Comparison of ENCODE assay signal across 8 cellular contexts in the genomic region with DNA sequence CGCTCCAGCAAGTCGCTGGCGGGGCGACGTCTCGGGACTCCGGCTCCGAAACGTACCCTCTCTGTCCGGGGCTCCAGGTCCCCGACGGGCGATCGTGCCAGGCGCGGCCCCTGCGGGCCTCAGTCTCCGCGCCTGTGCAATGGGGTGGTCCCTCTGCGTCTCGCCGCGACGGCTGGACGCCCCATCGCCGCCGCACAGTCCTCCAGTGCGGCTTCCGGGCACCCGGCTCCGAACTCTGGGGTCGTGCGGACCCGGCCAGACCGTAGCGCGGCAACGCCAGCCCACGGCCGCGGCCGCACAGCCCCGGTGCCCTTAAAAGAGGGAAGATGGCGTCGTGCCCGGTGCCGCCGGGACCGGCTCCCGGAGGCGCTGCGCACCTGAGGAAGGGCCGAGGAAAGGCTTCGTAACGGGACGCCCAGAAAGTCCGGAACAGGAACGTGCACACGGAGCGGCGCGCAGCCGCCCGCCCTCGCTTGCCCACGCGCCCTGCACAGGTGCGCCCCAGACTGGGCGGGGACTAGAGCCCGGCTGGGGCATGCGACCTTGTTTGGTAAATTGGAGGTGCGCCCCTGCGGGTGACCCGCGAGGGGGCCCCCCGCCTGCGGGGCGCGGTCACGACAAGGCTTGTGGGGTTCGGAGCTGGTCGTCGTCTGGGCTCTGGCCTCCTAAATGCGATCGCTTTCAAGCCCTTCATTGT. TPM values are rescaled to one million over a fixed set of nuclear protein-coding genes. Genes with fewer than 3 reads are reported as not detected.
DNase-seq lines count a peak whose midpoint lies in the region; ATAC-seq, FAIRE-seq and TF ChIP-seq lines count a peak whose summit lies in the region.

No MANE protein-coding gene starts in this region.

- H3F3A ChIP-seq in SU-DHL-6 (ENCODE audit: insufficient read depth): peaks cover 8% of the 10 kb centered on the region; the same call in 1 of the 2 replicates

- H3K9me1 ChIP-seq in K562 (ENCODE audit: control insufficient read depth, insufficient read depth, low read length): no peaks in the 10 kb centered on the region

- POLR2A ChIA-PET in K562 (lab: Yijun Ruan, JAX): no interaction called here

- ATAC-seq in GM21526 (IDR thresholded peaks at IDR 0.05; ENCODE audit: low FRiP score, unreplicated experiment): peak; percentile 50
- ATAC-seq in K562: peak; percentile 26; the same call in 2 of the 3 replicates
- ATAC-seq in GM18511 (IDR thresholded peaks at IDR 0.05; ENCODE audit: unreplicated experiment): no peak

- CTCF ChIA-PET in K562 (lab: Yijun Ruan, JAX; ENCODE audit: low intra/inter-chr PET ratio): no interaction called here

- no peaks in the 10 kb centered on the region for H3K9me2 ChIP-seq in SU-DHL-6 (replicated peaks; ENCODE audit: insufficient read depth, low read length)

- in situ Hi-C loops in K562 (cut with MboI): no loop called here

- no peak for TF ChIP-seq POLR2A in K562 (conservative IDR thresholded peaks at IDR 0.05)

- peak overlapping the region; percentile 85 for H3K4me2 ChIP-seq in SU-DHL-6 (ENCODE audit: low read depth, low read length, poor library complexity, severe bottlenecking)
- H3K4me2 ChIP-seq in K562 (ENCODE audit: insufficient read depth, low read length): peak overlapping the region; percentile 52

- H3K4me1 ChIP-seq in K562 (replicated peaks in 1 of 2; ENCODE audit: control insufficient read depth in 2 of 2, insufficient read depth in 2 of 2, low read length in 2 of 2): peaks cover 4 to 17% of the 10 kb centered on the region in 2 experiments; a peak in 3 of 5 replicates

- H2AFZ ChIP-seq in SU-DHL-6 (ENCODE audit: low read depth, low read length, severe bottlenecking) (peak overlapping the region; percentile 98), K562 (ENCODE audit: low read depth, low read length) (peak overlapping the region; percentile 80)

- H3K9me3 ChIP-seq in SU-DHL-6 (ENCODE audit: insufficient read depth, low read length) (no peaks in the 10 kb centered on the region), K562 (replicated peaks; ENCODE audit: control insufficient read depth, insufficient read depth, low read depth, low read length) (no peaks in the 10 kb centered on the region)

- 24% methylated on average over 31 of the region's 86 CpGs for WGBS in K562 (ENCODE audit: insufficient coverage, low coverage, missing lambda C conversion rate)

- TF ChIP-seq CTCF in 22Rv1 (IDR thresholded peaks at IDR 0.05) (no peak), SU-DHL-6 (IDR thresholded peaks at IDR 0.05; ENCODE audit: insufficient read depth, low read length, poor library complexity, severe bottlenecking) (no peak), K562 (IDR thresholded peaks at IDR 0.05 in 2 of 3, conservative IDR thresholded peaks at IDR 0.05 in 1 of 3; ENCODE audit: insufficient read depth in 2 of 3, low read depth in 1 of 3, low read length in 3 of 3) (no peak)

- no peak for TF ChIP-seq EP300 in K562 (IDR thresholded peaks at IDR 0.05; ENCODE audit: low read length)

- intact Hi-C loops in K562 (cut with micrococcal nuclease): no loop called here

- H3K9ac ChIP-seq in SU-DHL-6 (ENCODE audit: low read length) (peak overlapping the region; percentile 80), K562 (ENCODE audit: insufficient read depth in 1 of 2, low read depth in 2 of 2, low read length in 2 of 2) (peak overlapping the region in 1 of 2 experiments; percentile 89; a peak in 2 of 4 replicates)

- H3K27ac ChIP-seq in 22Rv1 (peak overlapping the region; percentile 37; the same call in 1 of the 2 replicates), SU-DHL-6 (ENCODE audit: low read depth, low read length) (peak overlapping the region; percentile 14; the same call in 1 of the 2 replicates), K562 (ENCODE audit: extremely low read depth, low read depth, low read length) (no peak overlapping the region)

- H3K36me3 ChIP-seq in SU-DHL-6 (ENCODE audit: low read length) (no peaks in the 10 kb centered on the region), K562 (ENCODE audit: control insufficient read depth, insufficient read depth, low read length) (no peaks in the 10 kb centered on the region)

- H3K4me3 ChIP-seq in SU-DHL-6 (ENCODE audit: insufficient read depth, low read length, poor library complexity, severe bottlenecking) (peak overlapping the region; percentile 80), K562 (peak overlapping the region; percentile 37)

- TF ChIP-seq RAD21 in K562 (CRISPR knock-in tag; conservative IDR thresholded peaks at IDR 0.05 in 1 of 2, IDR thresholded peaks at IDR 0.05 in 1 of 2): no peak

- no peak for FAIRE-seq in K562 (lab: Jason Lieb, UNC)

- BruUV-seq in K562 (replicated peaks; lab: Mats Ljungman, UMichigan): no TSS peak

- H4K20me1 ChIP-seq in SU-DHL-6 (ENCODE audit: low read depth, low read length): no peaks in the 10 kb centered on the region
- H4K20me1 ChIP-seq in K562 (replicated peaks; ENCODE audit: control insufficient read depth, insufficient read depth, low read length): no peaks in the 10 kb centered on the region

- H3K79me2 ChIP-seq in SU-DHL-6 (ENCODE audit: insufficient read depth, low read length) (no peaks in the 10 kb centered on the region), K562 (ENCODE audit: control insufficient read depth, insufficient read depth, low read length) (no peaks in the 10 kb centered on the region)

- DNase-seq in K562 (ENCODE audit: extremely low read depth in 1 of 4, low spot score in 3 of 4) (peak in 1 of 4 experiments; percentile 15), left kidney (ENCODE audit: low read depth, low spot score) (peak; percentile 64), GOT3 (lab: John Stamatoyannopoulos, UW) (no peak)
- DNase-seq in stimulated activated CD8-positive, alpha-beta memory T cell treated with anti-CD3 and anti-CD28 coated beads, Interleukin-4, amount 100 ng/mL, for 48 hours: peak; percentile 49

- H3K27me3 ChIP-seq in SU-DHL-6 (ENCODE audit: low read length): no peaks in the 10 kb centered on the region
- peaks cover 0 to 8% of the 10 kb centered on the region in 2 experiments; a peak in 2 of 5 replicates for H3K27me3 ChIP-seq in K562 (ENCODE audit: control insufficient read depth in 2 of 2, insufficient read depth in 2 of 2, low read length in 2 of 2)

RNA-seq across cellular contexts. Expression of gene BIK, which starts 0.5 kb away (rescaled TPM):
- not detected in 2 replicates for total RNA-seq in K562 (2011; cell fraction: chromatin; rRNA removed; ENCODE audit: low replicate concordance)
- total RNA-seq in K562 (2011; cell fraction: nucleolus; rRNA removed): 0.33 TPM in 1 of 2 replicates, not detected in the other
- not detected in 2 replicates for total RNA-seq in K562 (2011; cell fraction: nucleoplasm; rRNA removed)
- total RNA-seq in K562 (2014; rRNA removed) (0.18 and 0.69 TPM in 2 replicates), K562 (2014; rRNA removed; fragmentation: Illumina TruSeq; extraction: Trizol) (0.15 and 0.19 TPM in 2 replicates), K562 (2015; rRNA removed; fragmentation: Illumina TruSeq; extraction: Trizol) (not detected in 2 replicates), K562 (2021) (0.20 and 0.22 TPM in 2 replicates)
- polyA plus RNA-seq in K562 (2011; rRNA removed) (0.08 and 0.34 TPM in 2 replicates), K562 (2014; fragmentation: Illumina TruSeq; extraction: Trizol) (not detected in 2 replicates), K562 (2014; fragmentation: Nextera tagmentation; extraction: Ambion mirVana) (not detected), K562 (2014; rRNA removed) (0.23 and 0.28 TPM in 2 replicates)
- 0.58 and 0.78 TPM in 2 replicates for polyA plus RNA-seq in K562 (2011; cell fraction: cytosol; rRNA removed)
- 0.41 TPM in 1 of 2 replicates, not detected in the other for polyA plus RNA-seq in K562 (2011; cell fraction: nucleus; rRNA removed)
- polyA plus RNA-seq in K562 (2012): 0.10 and 0.18 TPM in 2 replicates
- not detected in 2 replicates for polyA minus RNA-seq in K562 (2011; rRNA and poly(A)+ RNA removed)
- not detected in 2 replicates for polyA minus RNA-seq in K562 (2011; cell fraction: cytosol; rRNA and poly(A)+ RNA removed)
- polyA minus RNA-seq in K562 (2011; cell fraction: nucleus; rRNA and poly(A)+ RNA removed): not detected in 2 replicates

RNA-seq across cellular contexts. Expression of gene TTLL1, which starts 21.9 kb away (rescaled TPM):
- total RNA-seq in K562 (2011; cell fraction: chromatin; rRNA removed; ENCODE audit: low replicate concordance): 0.49 and 0.81 TPM in 2 replicates
- total RNA-seq in K562 (2011; cell fraction: nucleolus; rRNA removed): 0.33 and 0.66 TPM in 2 replicates
- total RNA-seq in K562 (2011; cell fraction: nucleoplasm; rRNA removed): 0.37 TPM in 1 of 2 replicates, not detected in the other
- total RNA-seq in K562 (2014; rRNA removed) (0.14 and 0.29 TPM in 2 replicates), K562 (2014; rRNA removed; fragmentation: Illumina TruSeq; extraction: Trizol) (0.22 and 0.25 TPM in 2 replicates), K562 (2015; rRNA removed; fragmentation: Illumina TruSeq; extraction: Trizol) (0.19 and 0.43 TPM in 2 replicates), K562 (2021) (0.16 and 0.29 TPM in 2 replicates)
- polyA plus RNA-seq in K562 (2011; rRNA removed) (0.85 and 1.7 TPM in 2 replicates), K562 (2014; fragmentation: Illumina TruSeq; extraction: Trizol) (0.26 and 0.36 TPM in 2 replicates), K562 (2014; fragmentation: Nextera tagmentation; extraction: Ambion mirVana) (under 1 TPM; 0.06 to 0.08 TPM), K562 (2014; rRNA removed) (0.17 and 0.76 TPM in 2 replicates)
- polyA plus RNA-seq in K562 (2011; cell fraction: cytosol; rRNA removed): 0.94 and 2.0 TPM in 2 replicates
- polyA plus RNA-seq in K562 (2011; cell fraction: nucleus; rRNA removed): 0.64 and 1.2 TPM in 2 replicates
- polyA plus RNA-seq in K562 (2012): 0.43 and 2.2 TPM in 2 replicates
- polyA minus RNA-seq in K562 (2011; rRNA and poly(A)+ RNA removed): 0.63 and 1.1 TPM in 2 replicates
- not detected in 2 replicates for polyA minus RNA-seq in K562 (2011; cell fraction: cytosol; rRNA and poly(A)+ RNA removed)
- polyA minus RNA-seq in K562 (2011; cell fraction: nucleus; rRNA and poly(A)+ RNA removed): 0.27 and 0.44 TPM in 2 replicates

RNA-seq across cellular contexts. Expression of gene MCAT, which starts 32.1 kb away (rescaled TPM):
- 25.0 and 49.3 TPM in 2 replicates for total RNA-seq in K562 (2011; cell fraction: chromatin; rRNA removed; ENCODE audit: low replicate concordance)
- total RNA-seq in K562 (2011; cell fraction: nucleolus; rRNA removed): 30.9 and 31.7 TPM in 2 replicates
- 31.2 and 31.8 TPM in 2 replicates for total RNA-seq in K562 (2011; cell fraction: nucleoplasm; rRNA removed)
- total RNA-seq in K562 (2014; rRNA removed) (23.7 and 28.4 TPM in 2 replicates), K562 (2014; rRNA removed; fragmentation: Illumina TruSeq; extraction: Trizol) (8.1 and 9.6 TPM in 2 replicates), K562 (2015; rRNA removed; fragmentation: Illumina TruSeq; extraction: Trizol) (11.7 and 12.4 TPM in 2 replicates), K562 (2021) (26.3 and 27.8 TPM in 2 replicates)
- polyA plus RNA-seq in K562 (2011; rRNA removed) (13.9 and 14.0 TPM in 2 replicates), K562 (2014; fragmentation: Illumina TruSeq; extraction: Trizol) (15.0 TPM in 2 replicates), K562 (2014; fragmentation: Nextera tagmentation; extraction: Ambion mirVana) (1 to 10 TPM; 3.3 to 4.6 TPM), K562 (2014; rRNA removed) (25.3 and 27.7 TPM in 2 replicates)
- polyA plus RNA-seq in K562 (2011; cell fraction: cytosol; rRNA removed): 17.7 and 40.8 TPM in 2 replicates
- 13.2 and 14.3 TPM in 2 replicates for polyA plus RNA-seq in K562 (2011; cell fraction: nucleus; rRNA removed)
- 12.8 and 15.3 TPM in 2 replicates for polyA plus RNA-seq in K562 (2012)
- polyA minus RNA-seq in K562 (2011; rRNA and poly(A)+ RNA removed): 15.7 and 17.6 TPM in 2 replicates
- polyA minus RNA-seq in K562 (2011; cell fraction: cytosol; rRNA and poly(A)+ RNA removed): 9.4 and 11.2 TPM in 2 replicates
- polyA minus RNA-seq in K562 (2011; cell fraction: nucleus; rRNA and poly(A)+ RNA removed): 8.2 and 15.8 TPM in 2 replicates

RNA-seq across cellular contexts. Expression of gene TSPO, which starts 40.3 kb away (rescaled TPM):
- 4.2 and 18.3 TPM in 2 replicates for total RNA-seq in K562 (2011; cell fraction: chromatin; rRNA removed; ENCODE audit: low replicate concordance)
- total RNA-seq in K562 (2011; cell fraction: nucleolus; rRNA removed): 30.4 and 33.7 TPM in 2 replicates
- 12.2 and 13.5 TPM in 2 replicates for total RNA-seq in K562 (2011; cell fraction: nucleoplasm; rRNA removed)
- 108 and 141 TPM in 2 replicates for total RNA-seq in K562 (2014; rRNA removed)
- 6.0 and 7.2 TPM in 2 replicates for total RNA-seq in K562 (2014; rRNA removed; fragmentation: Illumina TruSeq; extraction: Trizol)
- 25.3 and 29.2 TPM in 2 replicates for total RNA-seq in K562 (2015; rRNA removed; fragmentation: Illumina TruSeq; extraction: Trizol)
- 81.7 and 82.4 TPM in 2 replicates for total RNA-seq in K562 (2021)
- polyA plus RNA-seq in K562 (2011; rRNA removed): 29.0 and 49.9 TPM in 2 replicates
- 81.9 and 251 TPM in 2 replicates for polyA plus RNA-seq in K562 (2011; cell fraction: cytosol; rRNA removed)
- polyA plus RNA-seq in K562 (2011; cell fraction: nucleus; rRNA removed): 42.5 and 50.8 TPM in 2 replicates
- polyA plus RNA-seq in K562 (2012): 45.5 and 82.4 TPM in 2 replicates
- polyA plus RNA-seq in K562 (2014; fragmentation: Illumina TruSeq; extraction: Trizol): 11.5 and 38.8 TPM in 2 replicates
- polyA plus RNA-seq in K562 (2014; fragmentation: Nextera tagmentation; extraction: Ambion mirVana): 10 to 100 TPM in 1 of 2 experiments, 1 to 10 TPM in 1; 4.9 to 18.0 TPM
- 126 and 139 TPM in 2 replicates for polyA plus RNA-seq in K562 (2014; rRNA removed)
- 2.7 and 3.9 TPM in 2 replicates for polyA minus RNA-seq in K562 (2011; rRNA and poly(A)+ RNA removed)
- 15.2 and 30.7 TPM in 2 replicates for polyA minus RNA-seq in K562 (2011; cell fraction: cytosol; rRNA and poly(A)+ RNA removed)
- polyA minus RNA-seq in K562 (2011; cell fraction: nucleus; rRNA and poly(A)+ RNA removed): 7.3 and 7.7 TPM in 2 replicates
